In the genomic region with DNA sequence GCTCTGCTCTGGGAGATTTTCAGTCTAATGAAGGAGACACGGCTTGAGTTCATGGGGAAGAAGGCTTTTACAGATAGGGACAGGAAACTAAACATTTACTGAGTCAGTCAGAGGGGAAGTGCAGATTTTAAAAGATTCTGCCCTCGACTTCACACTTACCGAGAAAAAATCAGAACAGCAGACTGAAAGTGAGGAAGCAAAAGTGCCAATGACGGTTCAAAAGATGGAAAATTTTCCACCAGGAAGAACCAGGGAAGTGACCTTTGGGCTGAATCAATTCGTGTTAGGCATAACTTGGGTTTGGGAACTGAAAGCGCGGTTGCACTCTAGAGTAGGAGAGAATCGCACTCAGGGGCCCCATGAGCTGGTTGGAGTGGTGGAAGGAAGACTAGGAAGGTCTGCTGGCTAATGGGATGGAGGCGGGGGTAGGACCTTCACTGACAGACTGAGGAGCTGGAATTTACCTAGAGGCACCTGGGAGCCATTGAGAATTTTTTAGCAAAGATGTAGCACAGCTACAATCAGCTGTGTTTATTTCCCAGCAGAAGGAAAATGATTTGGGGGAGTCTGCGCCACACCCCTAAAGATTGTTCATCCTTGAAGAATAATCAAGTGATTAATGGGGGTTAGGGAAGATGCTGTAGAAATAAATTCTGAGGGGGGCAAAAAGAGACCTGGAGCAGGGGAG, we compare ENCODE assay signal across 9 cellular contexts. TPM values are rescaled to one million over a fixed set of nuclear protein-coding genes. Genes with fewer than 3 reads are reported as not detected.
DNase-seq lines count a peak whose midpoint lies in the region; ATAC-seq and TF ChIP-seq lines count a peak whose summit lies in the region.
"Had no signal": no experiment of that assay in that cellular context is flagged by ENCODE, and none has a peak within 500 bp of the region (broad histone marks: within the 10 kb centered on the region; RNA-seq: fewer than 3 reads in every experiment).

No MANE protein-coding gene starts in this region.

- H3K4me2 ChIP-seq in smooth muscle cell: peak overlapping the region; percentile 82

- H3K27me3 Mint-ChIP-seq in activated CD4-positive, alpha-beta T cell treated with anti-CD3 and anti-CD28 coated beads for 36 hours: peaks cover 59% of the 10 kb centered on the region
- H3K27me3 Mint-ChIP-seq in T-helper 17 cell: peaks cover 69% of the 10 kb centered on the region

- H3K9me3 ChIP-seq in T-helper 17 cell (ENCODE audit: control insufficient read depth, low read length, poor library complexity, severe bottlenecking): no peaks in the 10 kb centered on the region
- H3K9me3 ChIP-seq in iPS DF 6.9 (ENCODE audit: control insufficient read depth, insufficient read depth, low read length): no peaks in the 10 kb centered on the region
- H3K9me3 ChIP-seq in smooth muscle cell (replicated peaks; ENCODE audit: low read depth): no peaks in the 10 kb centered on the region

- CTCF ChIA-PET in activated CD4-positive, alpha-beta T cell treated with anti-CD3 and anti-CD28 coated beads for 36 hours (lab: Charles Lee): interaction anchor here (0.6 to 1.4 kb wide), 3 partner anchors 10 to 1036 kb away, joined by 3 to 5 read pairs (median 3); no protein-coding TSS in a partner anchor

- H3K4me1 Mint-ChIP-seq in activated CD4-positive, alpha-beta T cell treated with anti-CD3 and anti-CD28 coated beads for 36 hours: peaks cover 24% of the 10 kb centered on the region
- peaks cover 17% of the 10 kb centered on the region for H3K4me1 Mint-ChIP-seq in T-helper 17 cell

- peaks cover 33% of the 10 kb centered on the region for H3K27me3 ChIP-seq in iPS DF 6.9 (ENCODE audit: control insufficient read depth, insufficient read depth, low read length)
- H3K27me3 ChIP-seq in smooth muscle cell (ENCODE audit: low read depth): peaks cover 86% of the 10 kb centered on the region

- no peak overlapping the region for H3K9ac ChIP-seq in smooth muscle cell (ENCODE audit: low read depth)

- no peaks in the 10 kb centered on the region for H4K20me1 ChIP-seq in smooth muscle cell (ENCODE audit: low read depth)

- POLR2A ChIA-PET in activated CD4-positive, alpha-beta T cell treated with anti-CD3 and anti-CD28 coated beads for 36 hours (lab: Charles Lee): no interaction called here

- H3K27ac Mint-ChIP-seq in activated CD4-positive, alpha-beta T cell treated with anti-CD3 and anti-CD28 coated beads for 36 hours: no peak overlapping the region
- H3K27ac Mint-ChIP-seq in T-helper 17 cell: peak overlapping the region; percentile 66

- DNase-seq in activated CD4-positive, alpha-beta T cell treated with anti-CD3 and anti-CD28 coated beads for 36 hours: no peak
- no peak for DNase-seq in activated CD4-positive, alpha-beta T cell treated with anti-CD3 and anti-CD28 coated beads for 4 hours
- DNase-seq in T-helper 17 cell (no peak), iPS DF 6.9 (ENCODE audit: low read depth, low spot score) (no peak), smooth muscle cell (lab: John Stamatoyannopoulos, UW; ENCODE audit: unreplicated experiment) (no peak), HK-2 (ENCODE audit: unreplicated experiment) (no peak)

- ATAC-seq in activated CD4-positive, alpha-beta T cell treated with anti-CD3 and anti-CD28 coated beads for 36 hours: no peak
- ATAC-seq in T-helper 17 cell (no peak), HG02840 (IDR thresholded peaks at IDR 0.05; ENCODE audit: low FRiP score, unreplicated experiment) (no peak), HG03045 (IDR thresholded peaks at IDR 0.05; ENCODE audit: unreplicated experiment) (no peak)

- H3K79me2 ChIP-seq in smooth muscle cell (ENCODE audit: low read depth): no peaks in the 10 kb centered on the region

- no peak overlapping the region for H2AFZ ChIP-seq in smooth muscle cell (ENCODE audit: low read depth)

- H3K27ac ChIP-seq in iPS DF 6.9 (ENCODE audit: low read length) (no peak overlapping the region), smooth muscle cell (ENCODE audit: low read depth) (no peak overlapping the region)

- H3K4me3 ChIP-seq in iPS DF 6.9 (ENCODE audit: low read length): peak overlapping the region; percentile 39; the same call in 1 of the 2 replicates
- no peak overlapping the region for H3K4me3 ChIP-seq in smooth muscle cell

- no peaks in the 10 kb centered on the region for H3K4me1 ChIP-seq in iPS DF 6.9 (ENCODE audit: control insufficient read depth, insufficient read depth, low read length)
- peaks cover 12% of the 10 kb centered on the region for H3K4me1 ChIP-seq in smooth muscle cell (ENCODE audit: low read depth)

- H3K36me3 Mint-ChIP-seq in activated CD4-positive, alpha-beta T cell treated with anti-CD3 and anti-CD28 coated beads for 36 hours (ENCODE audit: low read depth): no peaks in the 10 kb centered on the region
- H3K36me3 Mint-ChIP-seq in T-helper 17 cell (ENCODE audit: low read depth): peaks cover 12% of the 10 kb centered on the region

- no peak for TF ChIP-seq CTCF in smooth muscle cell (IDR thresholded peaks at IDR 0.05; ENCODE audit: borderline replicate concordance, insufficient read depth, poor library complexity, severe bottlenecking)

- H3K4me3 Mint-ChIP-seq in activated CD4-positive, alpha-beta T cell treated with anti-CD3 and anti-CD28 coated beads for 36 hours: peak overlapping the region; percentile 64
- H3K4me3 Mint-ChIP-seq in T-helper 17 cell: peak overlapping the region; percentile 95

- H3K36me3 ChIP-seq in iPS DF 6.9 (ENCODE audit: control insufficient read depth, insufficient read depth, low read length) (no peaks in the 10 kb centered on the region; the same call in 1 of the 2 replicates), smooth muscle cell (ENCODE audit: low read depth) (no peaks in the 10 kb centered on the region)

- no CpG with 5 or more reads among the region's 10 CpGs for WGBS in iPS DF 6.9 (ENCODE audit: insufficient coverage, insufficient read length)
- 38% methylated on average over 10 of the region's 10 CpGs for WGBS in smooth muscle cell (ENCODE audit: low lambda C conversion rate)

- H3F3A ChIP-seq in smooth muscle cell (ENCODE audit: low read depth): no peaks in the 10 kb centered on the region

- intact Hi-C loops in activated CD4-positive, alpha-beta T cell treated with anti-CD3 and anti-CD28 coated beads for 36 hours (cut with DNase I, micrococcal nuclease): loop anchor here (1.0 to 5.0 kb wide), 2 partner anchors 106 to 1036 kb away; partner anchors contain the start of gene TDP1 (in 1 of the 2)

- H3K9me3 Mint-ChIP-seq in activated CD4-positive, alpha-beta T cell treated with anti-CD3 and anti-CD28 coated beads for 36 hours (ENCODE audit: low read depth): no peaks in the 10 kb centered on the region

RNA-seq across cellular contexts. Expression of gene KCNK13, which starts 1.2 kb away (rescaled TPM):
- total RNA-seq in activated CD4-positive, alpha-beta T cell treated with anti-CD3 and anti-CD28 coated beads for 36 hours: not detected
- total RNA-seq in T-helper 17 cell: under 1 TPM in 1 of 2 donors, not detected in 1; 0.21 TPM
- 0.45 TPM in 1 of 2 replicates, not detected in the other for total RNA-seq in smooth muscle cell
- polyA plus RNA-seq in smooth muscle cell: 0.07 TPM in 1 of 2 replicates, not detected in the other
- total RNA-seq: NCI-H460 had no signal
